ENCODE assay signal across 18 cellular contexts in genomic region chr10:4291995-4292394, GRCh38.
"Had no signal": no experiment of that assay in that cellular context is flagged by ENCODE, and none has a peak within 500 bp of the region (broad histone marks: within the 10 kb centered on the region; RNA-seq: fewer than 3 reads in every experiment).

No MANE protein-coding gene starts in this region.

- H3K4me3 ChIP-seq: heart left ventricle, lower lobe of right lung, prostate gland, thyroid gland, vagina had no signal

- DNase-seq: activated CD4-positive, alpha-beta memory T cell treated with anti-CD3 and anti-CD28 coated beads for 36 hours; activated CD4-positive, CD25-positive, alpha-beta regulatory T cell treated with anti-CD3 and anti-CD28 coated beads, Interleukin-2, amount 50 U/mL, for 72 hours; activated effector memory CD4-positive, alpha-beta T cell treated with Interleukin-2 at 50 U/mL for 16 hours; activated T-cell treated with anti-CD3 and anti-CD28 coated beads, Interleukin-2, amount 50 U/mL, for 4 hours; amniotic stem cell; effector memory CD4-positive, alpha-beta T cell; immature natural killer cell; lower lobe of right lung; midbrain; SK-N-SH; stimulated activated CD4-positive, alpha-beta T cell treated with anti-CD3 and anti-CD28 coated beads, Interleukin-12 subunit alpha, Interleukin-12 subunit beta, amount 100 ng/mL, for 4 hours; T-cell; T-helper 9 cell; thyroid gland had no signal

- ATAC-seq: activated T-cell treated with anti-CD3 and anti-CD28 coated beads, Interleukin-2, amount 50 U/mL, for 4 hours; stimulated activated effector memory CD8-positive, alpha-beta T cell treated with anti-CD3 and anti-CD28 coated beads, Interleukin-12 subunit alpha, Interleukin-12 subunit beta, amount 100 ng/mL, for 72 hours; T-cell had no signal

- H3K9me3 ChIP-seq: heart left ventricle, lower lobe of right lung, prostate gland, SK-N-SH, thyroid gland, vagina had no signal

- H3K4me2 ChIP-seq: SK-N-SH had no signal

- H3K36me3 ChIP-seq: heart left ventricle, lower lobe of right lung, prostate gland, thyroid gland, vagina had no signal

- H3K27me3 ChIP-seq: heart left ventricle, thyroid gland, vagina had no signal

- H3K4me1 ChIP-seq: lower lobe of right lung, prostate gland, thyroid gland, vagina had no signal

- H3K27ac ChIP-seq: heart left ventricle, lower lobe of right lung, prostate gland, thyroid gland, vagina had no signal

- H3K9ac ChIP-seq: SK-N-SH had no signal
